Comparison of ENCODE assay signal across 30 cellular contexts in the genomic region with DNA sequence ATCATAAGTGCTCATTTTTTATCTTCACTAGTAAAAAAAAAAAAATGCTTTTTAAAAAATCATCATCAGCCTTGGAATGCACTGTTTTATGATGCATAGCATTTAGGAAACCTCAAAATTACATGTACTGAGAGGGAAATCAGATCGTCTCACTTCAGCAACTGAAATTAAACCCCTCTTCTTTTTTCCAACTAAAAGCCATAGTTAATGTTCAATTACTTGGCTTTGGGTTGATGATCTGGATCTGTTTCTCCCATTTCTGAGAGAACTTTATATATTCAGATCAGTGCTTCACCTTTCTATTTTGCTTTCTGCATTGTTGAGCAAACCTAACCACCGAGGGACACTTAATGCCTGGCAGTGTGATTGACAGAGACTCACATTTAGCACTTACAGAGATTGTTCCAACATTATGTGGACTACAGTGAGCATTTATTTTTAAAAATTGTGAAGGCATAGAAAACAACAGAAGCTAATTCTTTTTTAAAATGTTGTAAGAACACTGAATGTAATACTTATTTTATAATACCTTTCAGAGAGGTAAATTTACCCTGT.
"Had no signal": no experiment of that assay in that cellular context is flagged by ENCODE, and none has a peak within 500 bp of the region (broad histone marks: within the 10 kb centered on the region; RNA-seq: fewer than 3 reads in every experiment).

No MANE protein-coding gene starts in this region.

- H3K36me3 Mint-ChIP-seq: activated naive CD4-positive, alpha-beta T cell treated with anti-CD3 and anti-CD28 coated beads, Interleukin-2, amount 10 ng/mL, durations not matched to agents 7 days and 5 days; activated naive CD8-positive, alpha-beta T cell treated with anti-CD3 and anti-CD28 coated beads, Interleukin-2, amount 10 ng/mL, durations not matched to agents 7 days and 5 days; memory B cell; naive thymus-derived CD4-positive, alpha-beta T cell; stimulated activated memory B cell treated with anti-CD40 and anti-IgM and Interleukin-4, amounts not matched to agents 10 μg/mL and 1 μg/mL and 100 μg/mL, for 72 hours had no signal

- ATAC-seq: left colon; naive thymus-derived CD4-positive, alpha-beta T cell; stimulated activated memory B cell treated with anti-CD40 and anti-IgM and Interleukin-4, amounts not matched to agents 10 μg/mL and 1 μg/mL and 100 μg/mL, for 72 hours; stimulated activated naive CD8-positive, alpha-beta T cell treated with anti-CD3 and anti-CD28 coated beads, Interleukin-15, amount 100 ng/mL, for 72 hours had no signal

- H3K4me2 ChIP-seq: smooth muscle cell had no signal

- H3K27me3 ChIP-seq: brain microvascular endothelial cell, sigmoid colon, upper lobe of left lung, vagina had no signal

- DNase-seq: activated CD4-positive, alpha-beta memory T cell treated with anti-CD3 and anti-CD28 coated beads, Interleukin-2, amount 10 ng/mL, durations not matched to agents 7 days and 5 days; activated CD4-positive, alpha-beta T cell treated with anti-CD3 and anti-CD28 coated beads for 1 hour; activated CD4-positive, alpha-beta T cell treated with anti-CD3 and anti-CD28 coated beads, Interleukin-2, amount 10 ng/mL, durations not matched to agents 7 days and 5 days; activated CD8-positive, alpha-beta memory T cell treated with anti-CD3 and anti-CD28 coated beads, Interleukin-2, amount 50 U/mL, for 48 hours; activated gamma-delta T cell; activated naive CD4-positive, alpha-beta T cell treated with anti-CD3 and anti-CD28 coated beads, Interleukin-2, amount 10 ng/mL, durations not matched to agents 7 days and 5 days; activated naive CD8-positive, alpha-beta T cell treated with anti-CD3 and anti-CD28 coated beads, Interleukin-2, amount 10 ng/mL, durations not matched to agents 7 days and 5 days; activated T-cell treated with anti-CD3 and anti-CD28 coated beads, Interleukin-2, amount 50 U/mL, for 24 hours; amniotic stem cell; brain microvascular endothelial cell; cortex of kidney; foreskin fibroblast; left colon; midbrain; naive thymus-derived CD4-positive, alpha-beta T cell; sigmoid colon; stimulated activated CD4-positive, alpha-beta T cell treated with anti-CD3 and anti-CD28 coated beads, Interleukin-1b, Interleukin-23, amount 100 ng/mL, for 48 hours; stimulated activated CD4-positive, alpha-beta T cell treated with anti-CD3 and anti-CD28 coated beads, Interleukin-4, amount 100 ng/mL, for 4 hours; stimulated activated CD8-positive, alpha-beta memory T cell treated with anti-CD3 and anti-CD28 coated beads, Interleukin-4, amount 100 ng/mL, for 48 hours; stimulated activated naive CD8-positive, alpha-beta T cell treated with anti-CD3 and anti-CD28 coated beads, Interleukin-15, amount 100 ng/mL, for 72 hours; substantia nigra; SW 1271; T-helper 9 cell; upper lobe of left lung; WERI-Rb-1 had no signal

- H3K9me3 Mint-ChIP-seq: activated CD4-positive, alpha-beta memory T cell treated with anti-CD3 and anti-CD28 coated beads, Interleukin-2, amount 10 ng/mL, durations not matched to agents 7 days and 5 days; activated CD4-positive, alpha-beta T cell treated with anti-CD3 and anti-CD28 coated beads, Interleukin-2, amount 10 ng/mL, durations not matched to agents 7 days and 5 days; activated naive CD4-positive, alpha-beta T cell treated with anti-CD3 and anti-CD28 coated beads, Interleukin-2, amount 10 ng/mL, durations not matched to agents 7 days and 5 days; activated naive CD8-positive, alpha-beta T cell treated with anti-CD3 and anti-CD28 coated beads, Interleukin-2, amount 10 ng/mL, durations not matched to agents 7 days and 5 days; activated T-cell treated with anti-CD3 and anti-CD28 coated beads, Interleukin-2, amount 50 U/mL, for 24 hours; memory B cell; T-helper 1 cell treated with Interleukin-12 subunit alpha and Interleukin-12 subunit beta and Interleukin-4 antibody, amounts not matched to agents 30 μg/mL and 1 μg/mL, for 36 hours had no signal

- H3K36me3 ChIP-seq: brain microvascular endothelial cell, sigmoid colon, upper lobe of left lung, vagina, WERI-Rb-1 had no signal

- H3K4me1 ChIP-seq: upper lobe of left lung, vagina had no signal

- H3K4me3 ChIP-seq: sigmoid colon, smooth muscle cell, upper lobe of left lung, vagina had no signal

- H3K27ac ChIP-seq: brain microvascular endothelial cell, sigmoid colon, upper lobe of left lung, vagina, WERI-Rb-1 had no signal

- H3K27ac Mint-ChIP-seq: activated CD4-positive, alpha-beta memory T cell treated with anti-CD3 and anti-CD28 coated beads, Interleukin-2, amount 10 ng/mL, durations not matched to agents 7 days and 5 days; activated CD4-positive, alpha-beta T cell treated with anti-CD3 and anti-CD28 coated beads, Interleukin-2, amount 10 ng/mL, durations not matched to agents 7 days and 5 days; activated naive CD4-positive, alpha-beta T cell treated with anti-CD3 and anti-CD28 coated beads, Interleukin-2, amount 10 ng/mL, durations not matched to agents 7 days and 5 days; activated naive CD8-positive, alpha-beta T cell treated with anti-CD3 and anti-CD28 coated beads, Interleukin-2, amount 10 ng/mL, durations not matched to agents 7 days and 5 days; activated T-cell treated with anti-CD3 and anti-CD28 coated beads, Interleukin-2, amount 50 U/mL, for 24 hours; memory B cell; naive thymus-derived CD4-positive, alpha-beta T cell; stimulated activated memory B cell treated with anti-CD40 and anti-IgM and Interleukin-4, amounts not matched to agents 10 μg/mL and 1 μg/mL and 100 μg/mL, for 72 hours; stimulated activated naive CD8-positive, alpha-beta T cell treated with anti-CD3 and anti-CD28 coated beads, Interleukin-15, amount 100 ng/mL, for 72 hours; T-helper 1 cell treated with Interleukin-12 subunit alpha and Interleukin-12 subunit beta and Interleukin-4 antibody, amounts not matched to agents 30 μg/mL and 1 μg/mL, for 36 hours had no signal

- H3K9me3 ChIP-seq: sigmoid colon, upper lobe of left lung, vagina had no signal

- H3K4me3 Mint-ChIP-seq: activated CD4-positive, alpha-beta memory T cell treated with anti-CD3 and anti-CD28 coated beads, Interleukin-2, amount 10 ng/mL, durations not matched to agents 7 days and 5 days; activated CD4-positive, alpha-beta T cell treated with anti-CD3 and anti-CD28 coated beads, Interleukin-2, amount 10 ng/mL, durations not matched to agents 7 days and 5 days; activated naive CD4-positive, alpha-beta T cell treated with anti-CD3 and anti-CD28 coated beads, Interleukin-2, amount 10 ng/mL, durations not matched to agents 7 days and 5 days; activated naive CD8-positive, alpha-beta T cell treated with anti-CD3 and anti-CD28 coated beads, Interleukin-2, amount 10 ng/mL, durations not matched to agents 7 days and 5 days; activated T-cell treated with anti-CD3 and anti-CD28 coated beads, Interleukin-2, amount 50 U/mL, for 24 hours; memory B cell; naive thymus-derived CD4-positive, alpha-beta T cell; stimulated activated memory B cell treated with anti-CD40 and anti-IgM and Interleukin-4, amounts not matched to agents 10 μg/mL and 1 μg/mL and 100 μg/mL, for 72 hours; stimulated activated naive CD8-positive, alpha-beta T cell treated with anti-CD3 and anti-CD28 coated beads, Interleukin-15, amount 100 ng/mL, for 72 hours; T-helper 1 cell treated with Interleukin-12 subunit alpha and Interleukin-12 subunit beta and Interleukin-4 antibody, amounts not matched to agents 30 μg/mL and 1 μg/mL, for 36 hours had no signal

- H3K4me1 Mint-ChIP-seq: activated CD4-positive, alpha-beta memory T cell treated with anti-CD3 and anti-CD28 coated beads, Interleukin-2, amount 10 ng/mL, durations not matched to agents 7 days and 5 days; activated CD4-positive, alpha-beta T cell treated with anti-CD3 and anti-CD28 coated beads, Interleukin-2, amount 10 ng/mL, durations not matched to agents 7 days and 5 days; activated naive CD4-positive, alpha-beta T cell treated with anti-CD3 and anti-CD28 coated beads, Interleukin-2, amount 10 ng/mL, durations not matched to agents 7 days and 5 days; activated naive CD8-positive, alpha-beta T cell treated with anti-CD3 and anti-CD28 coated beads, Interleukin-2, amount 10 ng/mL, durations not matched to agents 7 days and 5 days; memory B cell; naive thymus-derived CD4-positive, alpha-beta T cell; stimulated activated memory B cell treated with anti-CD40 and anti-IgM and Interleukin-4, amounts not matched to agents 10 μg/mL and 1 μg/mL and 100 μg/mL, for 72 hours; stimulated activated naive CD8-positive, alpha-beta T cell treated with anti-CD3 and anti-CD28 coated beads, Interleukin-15, amount 100 ng/mL, for 72 hours had no signal

- H3K27me3 Mint-ChIP-seq: activated CD4-positive, alpha-beta memory T cell treated with anti-CD3 and anti-CD28 coated beads, Interleukin-2, amount 10 ng/mL, durations not matched to agents 7 days and 5 days; activated CD4-positive, alpha-beta T cell treated with anti-CD3 and anti-CD28 coated beads, Interleukin-2, amount 10 ng/mL, durations not matched to agents 7 days and 5 days; activated naive CD4-positive, alpha-beta T cell treated with anti-CD3 and anti-CD28 coated beads, Interleukin-2, amount 10 ng/mL, durations not matched to agents 7 days and 5 days; activated naive CD8-positive, alpha-beta T cell treated with anti-CD3 and anti-CD28 coated beads, Interleukin-2, amount 10 ng/mL, durations not matched to agents 7 days and 5 days; activated T-cell treated with anti-CD3 and anti-CD28 coated beads, Interleukin-2, amount 50 U/mL, for 24 hours; naive thymus-derived CD4-positive, alpha-beta T cell; stimulated activated memory B cell treated with anti-CD40 and anti-IgM and Interleukin-4, amounts not matched to agents 10 μg/mL and 1 μg/mL and 100 μg/mL, for 72 hours; stimulated activated naive CD8-positive, alpha-beta T cell treated with anti-CD3 and anti-CD28 coated beads, Interleukin-15, amount 100 ng/mL, for 72 hours had no signal
